9 cellular contexts compared by ENCODE assay signal in the genomic region with DNA sequence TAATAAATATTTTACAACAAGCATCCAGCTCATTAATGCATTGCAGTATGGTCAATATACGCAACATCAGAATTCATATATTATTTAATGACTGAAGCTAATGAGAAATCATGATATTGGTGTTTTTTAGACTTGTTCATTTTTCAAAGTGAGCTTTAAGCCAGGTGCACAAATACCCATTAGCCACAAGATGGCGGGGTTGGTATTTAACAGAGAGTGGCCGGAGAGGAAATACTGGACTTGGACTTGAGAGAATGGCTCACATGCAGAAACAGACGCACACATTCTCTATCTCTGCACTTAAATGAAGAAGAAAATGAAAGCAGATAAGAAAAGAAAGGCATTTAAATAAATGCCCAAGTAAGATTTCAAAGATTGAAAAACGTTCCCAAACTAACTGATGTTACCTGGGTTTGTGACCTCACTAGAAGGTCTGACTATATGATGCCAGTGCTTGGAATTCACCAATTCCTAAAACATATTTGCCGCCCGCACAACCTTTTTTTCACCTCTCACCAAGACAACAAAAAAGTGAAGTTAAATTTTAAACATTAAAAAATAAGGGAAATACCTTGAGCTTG. TPM values are rescaled to one million over a fixed set of nuclear protein-coding genes. Genes with fewer than 3 reads are reported as not detected.
A peak's percentile ranks its signal among the peaks of the same experiment; 100 is the strongest.
DNase-seq lines count a peak whose midpoint lies in the region; FAIRE-seq and TF ChIP-seq lines count a peak whose summit lies in the region.
"Had no signal": no experiment of that assay in that cellular context is flagged by ENCODE, and none has a peak within 500 bp of the region (broad histone marks: within the 10 kb centered on the region; RNA-seq: fewer than 3 reads in every experiment).

No MANE protein-coding gene starts in this region.

- H3K4me3 ChIP-seq in HEK293 (ENCODE audit: low read depth, low read length) (no peak overlapping the region), MM.1S (ENCODE audit: low read length) (no peak overlapping the region), fibroblast of pulmonary artery (replicated peaks; ENCODE audit: low read depth, low read length) (no peak overlapping the region), neural progenitor cell (no peak overlapping the region)

- H2AFZ ChIP-seq in MM.1S (ENCODE audit: low read length), result no peak overlapping the region
- H2AFZ ChIP-seq in neural progenitor cell (replicated peaks), result no peak overlapping the region

- no peak for TF ChIP-seq CTCF in HEK293 (tag by site-specific recombination; IDR thresholded peaks at IDR 0.05)
- peak; percentile 90 for TF ChIP-seq CTCF in MM.1S (IDR thresholded peaks at IDR 0.05; ENCODE audit: low read length)
- peak; percentile 79 for TF ChIP-seq CTCF in fibroblast of pulmonary artery (IDR thresholded peaks at IDR 0.05; ENCODE audit: low read length, missing control alignments)
- peak; percentile 97 for TF ChIP-seq CTCF in neural progenitor cell (IDR thresholded peaks at IDR 0.05)

- H3F3A ChIP-seq in MM.1S (ENCODE audit: insufficient read depth, low read length) (peaks cover 14% of the 10 kb centered on the region), neural progenitor cell (ENCODE audit: low read depth) (no peaks in the 10 kb centered on the region)

- H3K79me2 ChIP-seq in MM.1S (ENCODE audit: low read length) (no peaks in the 10 kb centered on the region), neural progenitor cell (ENCODE audit: low read depth) (no peaks in the 10 kb centered on the region)

- FAIRE-seq in A204.1 (lab: Jason Lieb, UNC), result peak; percentile 93

- peaks cover 3% of the 10 kb centered on the region for H3K27me3 Mint-ChIP-seq in neural progenitor cell (ENCODE audit: insufficient read depth, low read depth)

- H3K27ac ChIP-seq in HEK293 (ENCODE audit: extremely low read depth, low read depth, low read length) (no peak overlapping the region), MM.1S (ENCODE audit: low read length) (no peak overlapping the region), neural progenitor cell (no peak overlapping the region)

- H3K36me3 ChIP-seq in HEK293 (ENCODE audit: control insufficient read depth in 2 of 2, insufficient read depth in 1 of 2, low read length in 2 of 2) (no peaks in the 10 kb centered on the region), MM.1S (replicated peaks; ENCODE audit: insufficient read depth, low read length) (no peaks in the 10 kb centered on the region), neural progenitor cell (no peaks in the 10 kb centered on the region)

- no peaks in the 10 kb centered on the region for H3K4me1 ChIP-seq in HEK293 (ENCODE audit: control insufficient read depth, insufficient read depth, low read length)
- H3K4me1 ChIP-seq in MM.1S (ENCODE audit: low read length), result peaks cover 10% of the 10 kb centered on the region
- no peaks in the 10 kb centered on the region for H3K4me1 ChIP-seq in neural progenitor cell

- H3K9me2 ChIP-seq in MM.1S (replicated peaks; ENCODE audit: insufficient read depth, low read length), result no peaks in the 10 kb centered on the region

- H3K9ac ChIP-seq in MM.1S (ENCODE audit: low read length), result no peak overlapping the region
- H3K9ac ChIP-seq in neural progenitor cell, result no peak overlapping the region

- H3K27ac Mint-ChIP-seq in neural progenitor cell, result no peak overlapping the region
- H3K27ac Mint-ChIP-seq: IgD-negative memory B cell had no signal

- POLR2A ChIA-PET in HEK293 (lab: Yijun Ruan, JAX), result no interaction called here

- H3K36me3 Mint-ChIP-seq in neural progenitor cell, result no peaks in the 10 kb centered on the region
- H3K36me3 Mint-ChIP-seq: IgD-negative memory B cell had no signal

- no peaks in the 10 kb centered on the region for H3K4me1 Mint-ChIP-seq in neural progenitor cell

- no peaks in the 10 kb centered on the region for H3K9me3 Mint-ChIP-seq in neural progenitor cell
- H3K9me3 Mint-ChIP-seq: IgD-negative memory B cell had no signal

- H4K20me1 ChIP-seq in MM.1S (ENCODE audit: insufficient read depth, low read length), result no peaks in the 10 kb centered on the region
- no peaks in the 10 kb centered on the region for H4K20me1 ChIP-seq in neural progenitor cell (ENCODE audit: low read depth)

- H3K4me3 Mint-ChIP-seq in neural progenitor cell, result no peak overlapping the region

- H3K4me2 ChIP-seq in MM.1S (ENCODE audit: low read depth, low read length), result peak overlapping the region; percentile 65
- no peak overlapping the region for H3K4me2 ChIP-seq in neural progenitor cell

- DNase-seq in GF-D8 (lab: John Stamatoyannopoulos, UW), result peak; percentile 6
- DNase-seq in MM.1S, result peak; percentile 87
- peak; percentile 56 for DNase-seq in SW480 (ENCODE audit: low spot score)
- peak; percentile 78 for DNase-seq in fibroblast of pulmonary artery (ENCODE audit: low read depth)
- DNase-seq in neural progenitor cell (ENCODE audit: low spot score), result peak; percentile 80
- DNase-seq in mesenteric fat pad (ENCODE audit: low spot score), result no peak

- H3K27me3 ChIP-seq in MM.1S (replicated peaks; ENCODE audit: insufficient read depth, low read length) (no peaks in the 10 kb centered on the region), neural progenitor cell (peaks cover 3% of the 10 kb centered on the region)

- CTCF ChIA-PET in HEK293 (lab: Yijun Ruan, JAX), result interaction anchor here (0.6 to 4.2 kb wide), 31 partner anchors 9 to 1126 kb away, joined by 3 to 34 read pairs (median 4); no protein-coding TSS in a partner anchor

- H3K9me3 ChIP-seq in HEK293 (ENCODE audit: control insufficient read depth, insufficient read depth, low read depth, low read length) (no peaks in the 10 kb centered on the region), MM.1S (replicated peaks; ENCODE audit: insufficient read depth, low read length) (no peaks in the 10 kb centered on the region), neural progenitor cell (ENCODE audit: low read depth) (no peaks in the 10 kb centered on the region)

TF ChIP-seq in HEK293, 187 proteins besides CTCF, POLR2A, EP300 and RAD21:
- TF ChIP-seq ZNF654 (tag by site-specific recombination; IDR thresholded peaks at IDR 0.05; ENCODE audit: low read depth) (peak; percentile 83), ZNF660 (tag by site-specific recombination; IDR thresholded peaks at IDR 0.05) (0 out of 2 replicates have a peak, but pooled peaks have one; percentile 23), ZNF2 (tag by site-specific recombination; IDR thresholded peaks at IDR 0.05) (peak; percentile 89), ZNF707 (tag by site-specific recombination; IDR thresholded peaks at IDR 0.05) (no peak)

RNA-seq across cellular contexts. Expression of a gene that starts 21.2 kb away (rescaled TPM):
- total RNA-seq in neural progenitor cell (ENCODE audit: low replicate concordance) (78.0 and 84.6 TPM in 2 replicates), mesenteric fat pad (32.0 TPM)
